ENCODE assay signal across 20 cellular contexts in genomic region chr10:117159390-117159789, GRCh38. TPM values are rescaled to one million over a fixed set of nuclear protein-coding genes. Genes with fewer than 3 reads are reported as not detected.
DNase-seq lines count a peak whose midpoint lies in the region; ATAC-seq and TF ChIP-seq lines count a peak whose summit lies in the region.
"Had no signal": no experiment of that assay in that cellular context is flagged by ENCODE, and none has a peak within 500 bp of the region (broad histone marks: within the 10 kb centered on the region; RNA-seq: fewer than 3 reads in every experiment).

No MANE protein-coding gene starts in this region.

- H3K4me3 ChIP-seq in endodermal cell (ENCODE audit: low read length) (peak overlapping the region; percentile 47), neural progenitor cell (peak overlapping the region; percentile 8)
- H3K4me3 ChIP-seq: BLaER1 treated with 17β-estradiol and CSF1 and Interleukin-3, amounts not matched to agents 10 nM and 100 nM had no signal

- H3K4me1 Mint-ChIP-seq in endodermal cell: peaks cover 58% of the 10 kb centered on the region
- H3K4me1 Mint-ChIP-seq in neural progenitor cell: peaks cover 16% of the 10 kb centered on the region

- no peaks in the 10 kb centered on the region for H3K79me2 ChIP-seq in neural progenitor cell (ENCODE audit: low read depth)

- H3K27me3 ChIP-seq in endodermal cell (ENCODE audit: control insufficient read depth, insufficient read depth, low read length, poor library complexity, severe bottlenecking) (peaks cover 89% of the 10 kb centered on the region), neural progenitor cell (peaks cover 100% of the 10 kb centered on the region)

- no peak; the same call in 1 of the 2 replicates for TF ChIP-seq EP300 in Ishikawa (IDR thresholded peaks at IDR 0.05; ENCODE audit: borderline replicate concordance)

- H3K4me1 ChIP-seq in endodermal cell (ENCODE audit: control insufficient read depth, insufficient read depth, low read length): peaks cover 14% of the 10 kb centered on the region
- peaks cover 47% of the 10 kb centered on the region for H3K4me1 ChIP-seq in neural progenitor cell
- H3K4me1 ChIP-seq: BLaER1 treated with 17β-estradiol and CSF1 and Interleukin-3, amounts not matched to agents 10 nM and 100 nM had no signal

- WGBS in endodermal cell (ENCODE audit: insufficient coverage in 1 of 2, insufficient read length in 1 of 2), 2 experiments: 0% methylated on average over 5 to 6 of the region's 6 CpGs

- H3K4me2 ChIP-seq in neural progenitor cell: peak overlapping the region; percentile 62
- H3K4me2 ChIP-seq: BLaER1 treated with 17β-estradiol and CSF1 and Interleukin-3, amounts not matched to agents 10 nM and 100 nM; SK-N-SH had no signal

- DNase-seq in NCI-H1417 (lab: John Stamatoyannopoulos, UW) (peak in 2 of 3 experiments; percentile 17 to 40), NCI-H1417 treated with DMSO at 0.1 percent for 48 hours (lab: John Stamatoyannopoulos, UW) (no peak), endodermal cell (peak; percentile 93), neural progenitor cell (ENCODE audit: low spot score) (peak; percentile 84), activated gamma-delta T cell (lab: John Stamatoyannopoulos, UW) (no peak), occipital lobe (lab: John Stamatoyannopoulos, UW) (no peak)
- DNase-seq: CD8-positive, alpha-beta memory T cell; DMS79; GOT3; NCI-H2029 treated with DMSO at 0.1 percent for 48 hours; NCI-H524; SHP77; SK-N-SH had no signal

- H3K9ac ChIP-seq in endodermal cell (ENCODE audit: extremely low read depth, low read length, poor library complexity, severe bottlenecking): no peak overlapping the region
- H3K9ac ChIP-seq in neural progenitor cell: no peak overlapping the region
- H3K9ac ChIP-seq: BLaER1 treated with 17β-estradiol and CSF1 and Interleukin-3, amounts not matched to agents 10 nM and 100 nM; SK-N-SH had no signal

- peaks cover 21% of the 10 kb centered on the region for H4K20me1 ChIP-seq in neural progenitor cell (ENCODE audit: low read depth)

- TF ChIP-seq CTCF in endodermal cell (conservative IDR thresholded peaks at IDR 0.05) (no peak), neural progenitor cell (IDR thresholded peaks at IDR 0.05) (no peak)

- peaks cover 33% of the 10 kb centered on the region for H3F3A ChIP-seq in neural progenitor cell (ENCODE audit: low read depth)

- ATAC-seq in HG03175 (IDR thresholded peaks at IDR 0.05; ENCODE audit: unreplicated experiment): no peak

- H3K27ac ChIP-seq in endodermal cell (ENCODE audit: low read depth, low read length): no peak overlapping the region
- no peak overlapping the region for H3K27ac ChIP-seq in neural progenitor cell
- H3K27ac ChIP-seq: 22Rv1; BLaER1 treated with 17β-estradiol and CSF1 and Interleukin-3, amounts not matched to agents 10 nM and 100 nM had no signal

- TF ChIP-seq RAD21 in Ishikawa (IDR thresholded peaks at IDR 0.05; ENCODE audit: low read depth): no peak

- H3K36me3 Mint-ChIP-seq in endodermal cell (ENCODE audit: low read depth): no peaks in the 10 kb centered on the region
- H3K36me3 Mint-ChIP-seq in neural progenitor cell: no peaks in the 10 kb centered on the region

- H3K27ac Mint-ChIP-seq in endodermal cell: peak overlapping the region; percentile 91
- H3K27ac Mint-ChIP-seq in neural progenitor cell: no peak overlapping the region
- H3K27ac Mint-ChIP-seq: CD8-positive, alpha-beta memory T cell had no signal

- H3K27me3 Mint-ChIP-seq in endodermal cell (ENCODE audit: insufficient read depth) (peaks cover 84% of the 10 kb centered on the region), neural progenitor cell (ENCODE audit: insufficient read depth, low read depth) (peaks cover 54% of the 10 kb centered on the region)

- H3K9me3 ChIP-seq in endodermal cell (ENCODE audit: control insufficient read depth, low read length): no peaks in the 10 kb centered on the region
- no peaks in the 10 kb centered on the region for H3K9me3 ChIP-seq in neural progenitor cell (ENCODE audit: low read depth)
- H3K9me3 ChIP-seq: SK-N-SH had no signal

- H2AFZ ChIP-seq in neural progenitor cell (replicated peaks): no peak overlapping the region

- no peaks in the 10 kb centered on the region for H3K9me3 Mint-ChIP-seq in endodermal cell
- no peaks in the 10 kb centered on the region for H3K9me3 Mint-ChIP-seq in neural progenitor cell

- H3K4me3 Mint-ChIP-seq in endodermal cell (peak overlapping the region; percentile 30), neural progenitor cell (no peak overlapping the region)
- H3K4me3 Mint-ChIP-seq: CD8-positive, alpha-beta memory T cell had no signal

- no peaks in the 10 kb centered on the region for H3K36me3 ChIP-seq in endodermal cell (ENCODE audit: control insufficient read depth, insufficient read depth, low read length)
- H3K36me3 ChIP-seq in neural progenitor cell: no peaks in the 10 kb centered on the region
- H3K36me3 ChIP-seq: BLaER1 treated with 17β-estradiol and CSF1 and Interleukin-3, amounts not matched to agents 10 nM and 100 nM had no signal

TF ChIP-seq in Ishikawa, 13 proteins besides CTCF, POLR2A, EP300 and RAD21:
- TF ChIP-seq EGR1 (IDR thresholded peaks at IDR 0.05) (0 out of 2 replicates have a peak, but pooled peaks have one; percentile 36), TAF1 (IDR thresholded peaks at IDR 0.05; ENCODE audit: low read depth) (no peak), TCF12 (IDR thresholded peaks at IDR 0.05; ENCODE audit: low read depth) (0 out of 2 replicates have a peak, but pooled peaks have one; percentile 29)
- TF ChIP-seq, protein P1, sequence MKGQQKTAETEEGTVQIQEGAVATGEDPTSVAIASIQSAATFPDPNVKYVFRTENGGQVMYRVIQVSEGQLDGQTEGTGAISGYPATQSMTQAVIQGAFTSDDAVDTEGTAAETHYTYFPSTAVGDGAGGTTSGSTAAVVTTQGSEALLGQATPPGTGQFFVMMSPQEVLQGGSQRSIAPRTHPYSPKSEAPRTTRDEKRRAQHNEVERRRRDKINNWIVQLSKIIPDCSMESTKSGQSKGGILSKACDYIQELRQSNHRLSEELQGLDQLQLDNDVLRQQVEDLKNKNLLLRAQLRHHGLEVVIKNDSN (IDR thresholded peaks at IDR 0.05): no peak

RNA-seq across cellular contexts. Expression of gene VAX1, which starts 21.3 kb away (rescaled TPM):
- total RNA-seq in endodermal cell: 1 to 10 TPM; 3.2 to 3.5 TPM
- polyA plus RNA-seq in endodermal cell (2013, experiment 1 of 2): 0.53 TPM
- polyA plus RNA-seq in endodermal cell (2013, experiment 2 of 2): 0.46 TPM
- 0.25 TPM in 1 of 2 replicates, not detected in the other for total RNA-seq in neural progenitor cell (ENCODE audit: low replicate concordance)
- total RNA-seq in occipital lobe: 1.2 TPM
- total RNA-seq: CD8-positive, alpha-beta memory T cell; G401; HT-29; OCI-LY7 had no signal
- polyA plus RNA-seq: CD8-positive, alpha-beta memory T cell; SK-N-SH had no signal

RNA-seq across cellular contexts. Expression of gene KCNK18, which starts 37.9 kb away (rescaled TPM):
- not detected for total RNA-seq in endodermal cell
- not detected for polyA plus RNA-seq in endodermal cell (2013, experiment 1 of 2)
- polyA plus RNA-seq in endodermal cell (2013, experiment 2 of 2): not detected
- not detected in 2 replicates for total RNA-seq in neural progenitor cell (ENCODE audit: low replicate concordance)
- not detected for total RNA-seq in occipital lobe
- total RNA-seq: CD8-positive, alpha-beta memory T cell; G401; HT-29; OCI-LY7 had no signal
- polyA plus RNA-seq: CD8-positive, alpha-beta memory T cell; SK-N-SH had no signal

Comparison
In these comparisons a context has a peak if more than half of its experiments do, and no peak if none do; other contexts are left out.
1. DNase-seq: peak in NCI-H1417 (2 of 3), endodermal cell (single experiment) and neural progenitor cell (single experiment); none in NCI-H1417 treated with DMSO at 0.1 percent for 48 hours (single experiment), activated gamma-delta T cell (single experiment) and occipital lobe (single experiment).